12 cellular contexts compared by ENCODE assay signal in genomic region chr12:128365831-128366231, GRCh38.
DNase-seq lines count a peak whose midpoint lies in the region; ATAC-seq and TF ChIP-seq lines count a peak whose summit lies in the region.
"Had no signal": no experiment of that assay in that cellular context is flagged by ENCODE, and none has a peak within 500 bp of the region (broad histone marks: within the 10 kb centered on the region; RNA-seq: fewer than 3 reads in every experiment).

No MANE protein-coding gene starts in this region.

- no peaks in the 10 kb centered on the region for H3K36me3 Mint-ChIP-seq in MCF 10A (ENCODE audit: insufficient read depth, unreplicated experiment)

- TF ChIP-seq CTCF in breast epithelium (IDR thresholded peaks at IDR 0.05) = no peak
- TF ChIP-seq CTCF in MCF 10A (IDR thresholded peaks at IDR 0.05; ENCODE audit: unreplicated experiment) = no peak

- no peak for TF ChIP-seq POLR2A in breast epithelium (IDR thresholded peaks at IDR 0.05)

- H2AFZ ChIP-seq in neuronal stem cell (ENCODE audit: low read length) = peak overlapping the region; percentile 82

- no TSS peak for BruUV-seq in MCF 10A (replicated peaks; lab: Mats Ljungman, UMichigan)

- no peak overlapping the region for H3K27ac Mint-ChIP-seq in MCF 10A (ENCODE audit: low read depth, unreplicated experiment)
- H3K27ac Mint-ChIP-seq: stimulated activated naive CD8-positive, alpha-beta T cell treated with anti-CD3 and anti-CD28 coated beads, Interleukin-15, Interleukin-2, amounts not matched to agents 100 ng/mL and 50 ng/mL, for 24 hours had no signal

- no peaks in the 10 kb centered on the region for H3K27me3 Mint-ChIP-seq in MCF 10A (ENCODE audit: insufficient read depth, unreplicated experiment)

- H3K4me2 ChIP-seq in neuronal stem cell (ENCODE audit: insufficient read depth, low read length, poor library complexity, severe bottlenecking) = peak overlapping the region; percentile 67

- POLR2A ChIA-PET in MCF 10A (lab: Yijun Ruan, JAX) = no interaction called here

- H3K4me1 Mint-ChIP-seq in MCF 10A (ENCODE audit: insufficient read depth, unreplicated experiment) = no peaks in the 10 kb centered on the region

- peak overlapping the region; percentile 86 for H3K18ac ChIP-seq in neuronal stem cell (ENCODE audit: low read length)

- H2BK15ac ChIP-seq in neuronal stem cell (ENCODE audit: low read length) = no peak overlapping the region

- intact Hi-C loops in breast epithelium (cut with DNase I; ENCODE audit: low total_unique reads) = no loop called here
- intact Hi-C loops in MCF 10A (cut with micrococcal nuclease) = no loop called here
- intact Hi-C loops in right cardiac atrium (cut with DNase I) = no loop called here

- no peak overlapping the region for H2BK5ac ChIP-seq in neuronal stem cell (ENCODE audit: low read length)

- CTCF ChIA-PET in MCF 10A (lab: Yijun Ruan, JAX) = no interaction called here

- peaks cover 0 to 3% of the 10 kb centered on the region in 2 donors for H3K27me3 ChIP-seq in breast epithelium
- H3K27me3 ChIP-seq in right cardiac atrium (ENCODE audit: control insufficient read depth, insufficient read depth) = no peaks in the 10 kb centered on the region
- peaks cover 0 to 4% (median 0%) of the 10 kb centered on the region in 3 experiments for H3K27me3 ChIP-seq in neuronal stem cell (ENCODE audit: control insufficient read depth in 3 of 3, insufficient read depth in 3 of 3, low read depth in 1 of 3, low read length in 3 of 3)

- WGBS in right cardiac atrium = 2% methylated on average over 23 of the region's 23 CpGs
- no CpG with 5 or more reads among the region's 23 CpGs for WGBS in neuronal stem cell (ENCODE audit: extremely low coverage in 2 of 2, insufficient read length in 2 of 2, insufficient replicate concordance in 1 of 2), 2 donors

- no peak overlapping the region for H3K14ac ChIP-seq in neuronal stem cell (ENCODE audit: low read length)

- H2BK12ac ChIP-seq in neuronal stem cell (ENCODE audit: low read length) = no peak overlapping the region

- H2AK5ac ChIP-seq in neuronal stem cell (ENCODE audit: low read depth, low read length) = no peak overlapping the region

- H3K36me3 ChIP-seq in breast epithelium (no peaks in the 10 kb centered on the region), neuronal stem cell (replicated peaks in 1 of 2; ENCODE audit: control insufficient read depth in 2 of 2, insufficient read depth in 2 of 2, low read length in 2 of 2) (peaks cover 0 to 2% of the 10 kb centered on the region in 2 donors)

- H2BK120ac ChIP-seq in neuronal stem cell (ENCODE audit: low read depth, low read length) = no peak overlapping the region

- H3K9ac ChIP-seq in neuronal stem cell (ENCODE audit: low read depth, low read length, poor library complexity) = peak overlapping the region; percentile 53

- H4K8ac ChIP-seq in neuronal stem cell (ENCODE audit: low read depth, low read length) = no peak overlapping the region

- ATAC-seq in right cardiac atrium (peak; percentile 54 to 81), GM19328 (IDR thresholded peaks at IDR 0.05; ENCODE audit: unreplicated experiment) (no peak), SK-N-SH treated with all-trans-retinoic acid at 6 μM for 48 hours (no peak)

- H3K27ac ChIP-seq in breast epithelium (peak overlapping the region in 1 of 2 donors; percentile 15), right cardiac atrium (ENCODE audit: low read length) (no peak overlapping the region), neuronal stem cell (replicated peaks; ENCODE audit: low read length) (no peak overlapping the region)

- H3K9me3 ChIP-seq in breast epithelium (no peaks in the 10 kb centered on the region), right cardiac atrium (ENCODE audit: control insufficient read depth, low read length) (no peaks in the 10 kb centered on the region), neuronal stem cell (replicated peaks in 1 of 2; ENCODE audit: control insufficient read depth in 2 of 2, insufficient read depth in 1 of 2, low read depth in 1 of 2, low read length in 2 of 2) (no peaks in the 10 kb centered on the region)

- H3K9me3 Mint-ChIP-seq in MCF 10A (ENCODE audit: unreplicated experiment) = peaks cover 39% of the 10 kb centered on the region

- H3K4me3 ChIP-seq in breast epithelium (peak overlapping the region; percentile 28 to 56 (median 41)), right cardiac atrium (ENCODE audit: low read length) (peak overlapping the region; percentile 38), neuronal stem cell (ENCODE audit: low read length in 2 of 2) (peak overlapping the region; percentile 0 to 48)

- H4K91ac ChIP-seq in neuronal stem cell (ENCODE audit: low read depth, low read length, poor library complexity) = no peak overlapping the region

- peak overlapping the region; percentile 13 for H3K23ac ChIP-seq in neuronal stem cell (ENCODE audit: low read depth, low read length, poor library complexity)

- H3K79me1 ChIP-seq in neuronal stem cell (ENCODE audit: low read depth, low read length) = no peaks in the 10 kb centered on the region

- DNase-seq in breast epithelium (ENCODE audit: low spot score in 2 of 2) (no peak), MCF 10A (ENCODE audit: unreplicated experiment) (no peak), right cardiac atrium (peak; percentile 37 to 66 (median 62)), neuronal stem cell (ENCODE audit: low spot score) (peak; percentile 27), NCI-H1436 (lab: John Stamatoyannopoulos, UW) (no peak)
- DNase-seq in stimulated activated CD4-positive, alpha-beta T cell treated with anti-CD3 and anti-CD28 coated beads, Interleukin-12 subunit alpha, Interleukin-12 subunit beta, amount 100 ng/mL, for 4 hours = no peak
- DNase-seq: activated T-cell treated with anti-CD3 and anti-CD28 coated beads, Interleukin-2, amount 50 U/mL, for 1 hour; erythroblast; NCI-H187 had no signal

- no peak overlapping the region for H3K4me3 Mint-ChIP-seq in MCF 10A (ENCODE audit: unreplicated experiment)
- H3K4me3 Mint-ChIP-seq: stimulated activated naive CD8-positive, alpha-beta T cell treated with anti-CD3 and anti-CD28 coated beads, Interleukin-15, Interleukin-2, amounts not matched to agents 100 ng/mL and 50 ng/mL, for 24 hours had no signal

- H3K4ac ChIP-seq in neuronal stem cell (ENCODE audit: low read length) = no peak overlapping the region

- H3K4me1 ChIP-seq in breast epithelium (no peaks in the 10 kb centered on the region), right cardiac atrium (ENCODE audit: control insufficient read depth, insufficient read depth, low read length) (no peaks in the 10 kb centered on the region), neuronal stem cell (ENCODE audit: control insufficient read depth in 2 of 2, insufficient read depth in 1 of 2, low read depth in 1 of 2, low read length in 2 of 2) (peaks cover 8 to 22% of the 10 kb centered on the region in 2 donors)

TF ChIP-seq in SK-N-SH treated with all-trans-retinoic acid at 6 μM for 48 hours, 23 proteins besides CTCF, POLR2A, EP300 and RAD21:
- TF ChIP-seq ZNF565 (CRISPR knock-in tag; conservative IDR thresholded peaks at IDR 0.05; ENCODE audit: low read depth) = no peak
- no peak for TF ChIP-seq POU6F1 (CRISPR knock-in tag; IDR thresholded peaks at IDR 0.05; ENCODE audit: borderline replicate concordance, low read depth)
- TF ChIP-seq ZNF70 (CRISPR knock-in tag; IDR thresholded peaks at IDR 0.05) = no peak
- TF ChIP-seq CREB5 (CRISPR knock-in tag; IDR thresholded peaks at IDR 0.05; ENCODE audit: low read depth) = no peak

Comparison
In these comparisons a context has a peak if more than half of its experiments do, and no peak if none do; other contexts are left out.
1. DNase-seq: peak in right cardiac atrium (3 of 3) and neuronal stem cell (single experiment); none in breast epithelium (0 of 2), MCF 10A (single experiment), NCI-H1436 (single experiment) and stimulated activated CD4-positive, alpha-beta T cell treated with anti-CD3 and anti-CD28 coated beads, Interleukin-12 subunit alpha, Interleukin-12 subunit beta, amount 100 ng/mL, for 4 hours (single experiment).
2. ATAC-seq: peak in right cardiac atrium (2 of 2); none in GM19328 (single experiment) and SK-N-SH treated with all-trans-retinoic acid at 6 μM for 48 hours (single experiment).
3. Peak in every context shown above with its lines, with median percentiles within 50 percentile points of each other: H3K4me3 ChIP-seq.